In the genomic region with DNA sequence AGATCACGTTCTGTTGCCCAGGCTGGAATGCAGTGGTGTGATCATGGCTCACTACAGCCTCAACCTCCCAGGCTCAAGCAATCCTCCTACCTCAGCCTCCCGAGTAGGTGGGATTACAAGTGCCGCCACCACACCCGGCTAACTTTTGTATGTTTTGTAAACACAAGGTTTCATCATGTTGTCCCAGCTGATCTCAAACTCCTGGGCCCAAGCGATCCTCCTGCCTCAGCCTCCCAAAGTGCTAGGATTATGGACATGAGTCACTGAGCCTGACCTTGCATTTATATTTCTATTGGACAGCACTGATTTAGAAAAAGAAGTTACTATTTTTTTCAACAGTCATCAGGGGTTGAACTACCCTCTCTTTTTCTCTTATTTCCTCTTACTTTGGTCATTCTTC, we compare ENCODE assay signal across 13 cellular contexts. TPM values are rescaled to one million over a fixed set of nuclear protein-coding genes. Genes with fewer than 3 reads are reported as not detected.
"Had no signal": no experiment of that assay in that cellular context is flagged by ENCODE, and none has a peak within 500 bp of the region (broad histone marks: within the 10 kb centered on the region; RNA-seq: fewer than 3 reads in every experiment).

No MANE protein-coding gene starts in this region.

RNA-seq across cellular contexts. Expression of gene FBN3, which starts 9.9 kb away (rescaled TPM):
- total RNA-seq: left cardiac atrium; left colon; left ventricle myocardium inferior; left ventricle myocardium superior; lung microvascular endothelial cell; mesenteric fat pad; mononuclear cell; myocyte; naive thymus-derived CD4-positive, alpha-beta T cell; naive thymus-derived CD8-positive, alpha-beta T cell had no signal
- polyA plus RNA-seq: immature natural killer cell; keratinocyte; mammary epithelial cell; naive thymus-derived CD4-positive, alpha-beta T cell; naive thymus-derived CD8-positive, alpha-beta T cell had no signal

RNA-seq across cellular contexts. Expression of gene CERS4, which starts 49.8 kb away (rescaled TPM):
- total RNA-seq: myocyte had no signal
